1 cellular context compared by ENCODE assay signal in the genomic region with DNA sequence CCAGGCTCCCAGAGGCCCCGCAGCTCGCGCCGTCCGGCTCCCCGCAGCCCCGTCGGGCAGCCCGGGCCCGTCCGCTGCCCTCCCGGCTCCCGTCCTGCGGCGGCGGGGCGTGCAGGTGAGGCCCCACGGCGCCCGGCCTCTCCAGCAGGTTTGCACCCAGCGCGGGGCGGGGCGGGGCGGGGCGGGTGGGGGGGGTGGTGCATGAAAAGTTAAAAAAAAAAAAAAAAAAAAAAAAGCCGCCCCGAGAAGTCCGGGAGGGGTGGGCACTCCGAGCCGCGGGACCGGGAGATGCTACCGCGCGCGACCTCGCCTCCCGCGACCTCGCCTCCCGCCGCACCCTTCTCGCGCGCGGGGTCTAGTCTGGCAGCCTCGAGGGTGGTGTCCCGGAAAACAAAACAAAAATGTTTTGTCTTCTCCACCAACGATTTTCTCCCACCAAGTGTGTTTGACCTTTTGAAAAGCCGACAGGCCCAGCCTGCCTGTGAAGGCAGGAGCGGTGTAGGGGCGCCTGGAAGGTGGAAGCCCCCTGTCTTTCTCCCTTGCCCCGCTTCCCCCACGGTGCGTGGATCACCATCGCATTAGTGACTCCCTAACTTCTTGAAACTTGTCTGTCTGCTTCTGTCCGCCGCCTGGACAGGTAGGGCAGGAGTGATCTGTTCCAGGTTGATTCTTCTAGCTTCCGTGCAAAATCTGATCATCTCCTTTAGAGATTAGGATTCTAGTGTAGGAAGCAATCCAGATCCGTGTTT.
TF ChIP-seq lines count a peak whose summit lies in the region.

No MANE protein-coding gene starts in this region.

TF ChIP-seq in K562, 482 proteins besides CTCF, POLR2A, EP300 and RAD21 (continued from another document and continues in another):
- TF ChIP-seq, protein P1, sequence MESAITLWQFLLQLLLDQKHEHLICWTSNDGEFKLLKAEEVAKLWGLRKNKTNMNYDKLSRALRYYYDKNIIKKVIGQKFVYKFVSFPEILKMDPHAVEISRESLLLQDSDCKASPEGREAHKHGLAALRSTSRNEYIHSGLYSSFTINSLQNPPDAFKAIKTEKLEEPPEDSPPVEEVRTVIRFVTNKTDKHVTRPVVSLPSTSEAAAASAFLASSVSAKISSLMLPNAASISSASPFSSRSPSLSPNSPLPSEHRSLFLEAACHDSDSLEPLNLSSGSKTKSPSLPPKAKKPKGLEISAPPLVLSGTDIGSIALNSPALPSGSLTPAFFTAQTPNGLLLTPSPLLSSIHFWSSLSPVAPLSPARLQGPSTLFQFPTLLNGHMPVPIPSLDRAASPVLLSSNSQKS (CRISPR knock-in tag; IDR thresholded peaks at IDR 0.05): no peak
- TF ChIP-seq ZC3H8 (IDR thresholded peaks at IDR 0.05) (no peak), HOXB6 (CRISPR knock-in tag; IDR thresholded peaks at IDR 0.05; ENCODE audit: borderline replicate concordance) (no peak), MEF2D (tag; conservative IDR thresholded peaks at IDR 0.05; ENCODE audit: low read depth) (no peak), CCAR2 (IDR thresholded peaks at IDR 0.05; ENCODE audit: low read depth, low read length) (no peak), CBX8 (IDR thresholded peaks at IDR 0.05; ENCODE audit: borderline replicate concordance, extremely low read depth, low read depth, low read length, poor library complexity, severe bottlenecking) (peak; percentile 24), MGA (IDR thresholded peaks at IDR 0.05) (no peak), ILK (tag; IDR thresholded peaks at IDR 0.05; ENCODE audit: borderline replicate concordance, low read depth) (no peak), KLF10 (CRISPR knock-in tag; IDR thresholded peaks at IDR 0.05) (no peak), FOXO4 (CRISPR knock-in tag; IDR thresholded peaks at IDR 0.05) (no peak), TSHZ1 (CRISPR knock-in tag; IDR thresholded peaks at IDR 0.05) (no peak), U2AF1 (optimal IDR thresholded peaks at IDR 0.05; ENCODE audit: low read depth, low read length) (no peak), TAF1 (IDR thresholded peaks at IDR 0.05; ENCODE audit: control insufficient read depth, extremely low read depth, insufficient read depth, low read length, severe bottlenecking) (peak; percentile 14), ZNF551 (CRISPR knock-in tag; IDR thresholded peaks at IDR 0.05) (no peak), MBD2 (IDR thresholded peaks at IDR 0.05; ENCODE audit: borderline replicate concordance, low read depth) (no peak), MXD1 (CRISPR knock-in tag; IDR thresholded peaks at IDR 0.05; ENCODE audit: borderline replicate concordance, poor library complexity, severe bottlenecking) (no peak), ETV1 (tag; conservative IDR thresholded peaks at IDR 0.05; ENCODE audit: low read depth) (0 out of 2 replicates have a peak, but pooled peaks have one; percentile 7)
- TF ChIP-seq, protein P2, sequence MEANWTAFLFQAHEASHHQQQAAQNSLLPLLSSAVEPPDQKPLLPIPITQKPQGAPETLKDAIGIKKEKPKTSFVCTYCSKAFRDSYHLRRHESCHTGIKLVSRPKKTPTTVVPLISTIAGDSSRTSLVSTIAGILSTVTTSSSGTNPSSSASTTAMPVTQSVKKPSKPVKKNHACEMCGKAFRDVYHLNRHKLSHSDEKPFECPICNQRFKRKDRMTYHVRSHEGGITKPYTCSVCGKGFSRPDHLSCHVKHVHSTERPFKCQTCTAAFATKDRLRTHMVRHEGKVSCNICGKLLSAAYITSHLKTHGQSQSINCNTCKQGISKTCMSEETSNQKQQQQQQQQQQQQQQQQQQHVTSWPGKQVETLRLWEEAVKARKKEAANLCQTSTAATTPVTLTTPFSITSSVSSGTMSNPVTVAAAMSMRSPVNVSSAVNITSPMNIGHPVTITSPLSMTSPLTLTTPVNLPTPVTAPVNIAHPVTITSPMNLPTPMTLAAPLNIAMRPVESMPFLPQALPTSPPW (CRISPR knock-in tag; IDR thresholded peaks at IDR 0.05): peak; percentile 87
- TF ChIP-seq, protein P3, sequence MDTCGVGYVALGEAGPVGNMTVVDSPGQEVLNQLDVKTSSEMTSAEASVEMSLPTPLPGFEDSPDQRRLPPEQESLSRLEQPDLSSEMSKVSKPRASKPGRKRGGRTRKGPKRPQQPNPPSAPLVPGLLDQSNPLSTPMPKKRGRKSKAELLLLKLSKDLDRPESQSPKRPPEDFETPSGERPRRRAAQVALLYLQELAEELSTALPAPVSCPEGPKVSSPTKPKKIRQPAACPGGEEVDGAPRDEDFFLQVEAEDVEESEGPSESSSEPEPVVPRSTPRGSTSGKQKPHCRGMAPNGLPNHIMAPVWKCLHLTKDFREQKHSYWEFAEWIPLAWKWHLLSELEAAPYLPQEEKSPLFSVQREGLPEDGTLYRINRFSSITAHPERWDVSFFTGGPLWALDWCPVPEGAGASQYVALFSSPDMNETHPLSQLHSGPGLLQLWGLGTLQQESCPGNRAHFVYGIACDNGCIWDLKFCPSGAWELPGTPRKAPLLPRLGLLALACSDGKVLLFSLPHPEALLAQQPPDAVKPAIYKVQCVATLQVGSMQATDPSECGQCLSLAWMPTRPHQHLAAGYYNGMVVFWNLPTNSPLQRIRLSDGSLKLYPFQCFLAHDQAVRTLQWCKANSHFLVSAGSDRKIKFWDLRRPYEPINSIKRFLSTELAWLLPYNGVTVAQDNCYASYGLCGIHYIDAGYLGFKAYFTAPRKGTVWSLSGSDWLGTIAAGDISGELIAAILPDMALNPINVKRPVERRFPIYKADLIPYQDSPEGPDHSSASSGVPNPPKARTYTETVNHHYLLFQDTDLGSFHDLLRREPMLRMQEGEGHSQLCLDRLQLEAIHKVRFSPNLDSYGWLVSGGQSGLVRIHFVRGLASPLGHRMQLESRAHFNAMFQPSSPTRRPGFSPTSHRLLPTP (IDR thresholded peaks at IDR 0.05; ENCODE audit: borderline replicate concordance, extremely low read depth, insufficient read length): no peak
- TF ChIP-seq, protein P4, sequence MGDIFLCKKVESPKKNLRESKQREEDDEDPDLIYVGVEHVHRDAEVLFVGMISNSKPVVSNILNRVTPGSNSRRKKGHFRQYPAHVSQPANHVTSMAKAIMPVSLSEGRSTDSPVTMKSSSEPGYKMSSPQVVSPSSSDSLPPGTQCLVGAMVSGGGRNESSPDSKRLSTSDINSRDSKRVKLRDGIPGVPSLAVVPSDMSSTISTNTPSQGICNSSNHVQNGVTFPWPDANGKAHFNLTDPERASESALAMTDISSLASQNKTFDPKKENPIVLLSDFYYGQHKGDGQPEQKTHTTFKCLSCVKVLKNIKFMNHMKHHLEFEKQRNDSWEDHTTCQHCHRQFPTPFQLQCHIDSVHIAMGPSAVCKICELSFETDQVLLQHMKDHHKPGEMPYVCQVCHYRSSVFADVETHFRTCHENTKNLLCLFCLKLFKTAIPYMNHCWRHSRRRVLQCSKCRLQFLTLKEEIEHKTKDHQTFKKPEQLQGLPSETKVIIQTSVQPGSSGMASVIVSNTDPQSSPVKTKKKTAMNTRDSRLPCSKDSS (IDR thresholded peaks at IDR 0.05; ENCODE audit: low read depth, partially characterized antibody): no peak
